8 cellular contexts compared by ENCODE assay signal in the genomic region with DNA sequence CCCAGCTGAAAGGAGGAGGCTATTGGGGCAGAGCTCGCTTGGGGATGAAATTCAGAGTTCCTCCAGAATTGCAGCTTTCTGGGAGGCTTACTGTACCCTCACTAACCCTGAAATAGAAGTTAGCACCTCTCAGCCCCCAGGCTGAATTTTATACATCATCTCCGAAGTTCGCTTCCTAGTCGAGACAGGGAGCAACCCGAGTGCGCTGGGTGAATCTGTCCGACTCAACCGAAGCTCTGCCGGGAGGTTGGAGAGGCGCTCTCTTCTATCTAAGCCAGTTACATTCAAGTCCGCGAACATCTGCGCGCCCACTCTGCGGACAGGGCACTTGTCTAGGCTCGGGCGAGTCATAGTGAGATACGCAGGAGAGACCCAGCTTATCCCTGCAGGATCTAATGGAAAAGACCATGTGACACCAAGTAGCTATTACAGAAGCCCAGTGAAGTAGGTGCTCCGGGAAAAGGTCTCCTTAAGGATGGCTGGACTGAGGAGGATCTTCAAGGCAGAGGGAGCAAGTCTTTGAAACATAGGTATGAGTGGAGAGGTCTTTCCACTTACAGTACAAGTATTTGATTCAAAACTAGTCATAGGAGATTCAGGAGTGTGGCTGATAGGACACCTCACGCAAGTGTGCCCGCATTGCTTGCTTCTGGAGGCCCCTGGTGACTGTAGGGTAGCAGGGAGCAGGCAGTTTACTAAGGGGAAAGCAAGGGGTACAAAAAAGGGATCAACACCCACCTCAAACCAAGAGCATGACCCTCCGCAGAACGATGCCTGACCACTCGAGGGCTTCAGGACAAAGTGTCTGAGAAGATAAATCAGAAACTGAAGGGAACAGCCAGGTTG. TPM values are rescaled to one million over a fixed set of nuclear protein-coding genes. Genes with fewer than 3 reads are reported as not detected.
DNase-seq lines count a peak whose midpoint lies in the region; ATAC-seq, FAIRE-seq and TF ChIP-seq lines count a peak whose summit lies in the region.

No MANE protein-coding gene starts in this region.

- no peaks in the 10 kb centered on the region for H3K79me1 ChIP-seq in H1 (ENCODE audit: low read depth, low read length)

- H2BK20ac ChIP-seq in H1 (ENCODE audit: low read length), result no peak overlapping the region

- H3K4ac ChIP-seq in H1 (replicated peaks; ENCODE audit: insufficient read length, low read depth, low read length), result no peak overlapping the region

- intact Hi-C loops in heart right ventricle (cut with DNase I), result loop anchor here in 9 of 10 donors (1.0 to 10.0 kb wide), 7 partner anchors 33 to 100 kb away; a partner anchor contains a TSS
- intact Hi-C loops in Right ventricle myocardium inferior (cut with DNase I), result no loop called here
- intact Hi-C loops in psoas muscle (cut with DNase I), result loop anchor here in 1 of 2 donors (5.0 kb wide), 1 partner anchor 43 kb away; no protein-coding TSS in a partner anchor
- intact Hi-C loops in lower leg skin (cut with DNase I; ENCODE audit: low total_unique reads), result no loop called here

- no peak overlapping the region for H2AK5ac ChIP-seq in H1 (ENCODE audit: low read depth, low read length)

- H3K14ac ChIP-seq in H1 (ENCODE audit: insufficient read length), result no peak overlapping the region

- H4K8ac ChIP-seq in H1 (ENCODE audit: extremely low read depth, insufficient read depth, low read length), result no peak overlapping the region; the same call in 1 of the 2 replicates

- H4K91ac ChIP-seq in H1 (replicated peaks; ENCODE audit: insufficient read length, low read length), result no peak overlapping the region

- H3K56ac ChIP-seq in H1 (replicated peaks; ENCODE audit: insufficient read length, low read depth, low read length), result no peak overlapping the region

- no peak for ATAC-seq in heart right ventricle
- ATAC-seq in Right ventricle myocardium inferior, result no peak
- no peak for ATAC-seq in psoas muscle
- ATAC-seq in GM21737 (IDR thresholded peaks at IDR 0.05; ENCODE audit: unreplicated experiment), result no peak

- TF ChIP-seq EP300 in H1 (IDR thresholded peaks at IDR 0.05; ENCODE audit: borderline replicate concordance in 1 of 2, low read depth in 2 of 2, low read length in 2 of 2), result no peak

- H3K9ac ChIP-seq in H1 (replicated peaks in 1 of 4; ENCODE audit: extremely low read depth in 1 of 4, low read depth in 3 of 4, low read length in 3 of 4), result no peak overlapping the region

- H3K9me3 ChIP-seq in heart right ventricle (no peaks in the 10 kb centered on the region), H1 (ENCODE audit: insufficient read depth in 2 of 2, low read depth in 1 of 2, low read length in 1 of 2) (no peaks in the 10 kb centered on the region), psoas muscle (no peaks in the 10 kb centered on the region)

- H4K5ac ChIP-seq in H1 (ENCODE audit: insufficient read length, low read depth, low read length), result no peak overlapping the region

- H3K36me3 ChIP-seq in heart right ventricle (no peaks in the 10 kb centered on the region), H1 (ENCODE audit: control insufficient read depth in 2 of 4, insufficient read depth in 4 of 4, low read length in 3 of 4) (no peaks in the 10 kb centered on the region), psoas muscle (ENCODE audit: insufficient read depth in 1 of 2, low read depth in 1 of 2) (no peaks in the 10 kb centered on the region)

- no peak overlapping the region for H2BK15ac ChIP-seq in H1 (ENCODE audit: low read length)

- H4K20me1 ChIP-seq in H1 (replicated peaks in 1 of 2; ENCODE audit: control insufficient read depth in 1 of 2, insufficient read depth in 2 of 2, low read length in 2 of 2), result peaks cover 3 to 5% of the 10 kb centered on the region in 2 experiments

- H3K79me2 ChIP-seq in H1 (ENCODE audit: control insufficient read depth in 1 of 2, insufficient read depth in 2 of 2, low read length in 2 of 2), result no peaks in the 10 kb centered on the region

- H3K23me2 ChIP-seq in H1 (ENCODE audit: low read depth, low read length), result peaks cover 41% of the 10 kb centered on the region

- no peak overlapping the region for H2BK12ac ChIP-seq in H1 (ENCODE audit: low read depth, low read length)

- 5 to 6% methylated on average over 24 of the region's 24 CpGs for WGBS in heart right ventricle, 2 donors
- WGBS in H1 (ENCODE audit: extremely low coverage in 1 of 2, insufficient coverage in 1 of 2, insufficient read length in 1 of 2, insufficient replicate concordance in 2 of 2, low coverage in 1 of 2, low lambda C conversion rate in 2 of 2, missing lambda C conversion rate in 1 of 2), 2 experiments, result 7% methylated on average over 24 of the region's 24 CpGs; no CpG with 5 or more reads in 1 of the 2 experiments
- 10 to 13% (median 11%) methylated on average over 24 of the region's 24 CpGs for WGBS in psoas muscle, 3 donors
- 4 to 5% methylated on average over 24 of the region's 24 CpGs for WGBS in lower leg skin, 2 donors

- H3K4me1 ChIP-seq in heart right ventricle (peaks cover 27 to 78% (median 72%) of the 10 kb centered on the region in 9 donors), H1 (replicated peaks in 1 of 4; ENCODE audit: control insufficient read depth in 3 of 4, insufficient read depth in 4 of 4, low read length in 3 of 4) (peaks cover 0 to 24% (median 13%) of the 10 kb centered on the region in 4 experiments; a peak in 6 of 7 replicates), psoas muscle (peaks cover 30% of the 10 kb centered on the region)

- POLR2A ChIA-PET in H1 (lab: Charles Lee; ENCODE audit: partially characterized antibody), result interaction anchor here (1.1 to 7.6 kb wide), 6 partner anchors 9 to 103 kb away, joined by 3 to 49 read pairs (median 14); no protein-coding TSS in a partner anchor

- H3K4me3 ChIP-seq in heart right ventricle, result peak overlapping the region; percentile 0 to 91 (median 70)
- peak overlapping the region; percentile 54 to 89 (median 82) for H3K4me3 ChIP-seq in H1 (ENCODE audit: extremely low read depth in 1 of 4, insufficient read depth in 2 of 4, low read depth in 3 of 4, low read length in 4 of 4)
- peak overlapping the region; percentile 77 for H3K4me3 ChIP-seq in psoas muscle
- no peak overlapping the region for H3K4me3 ChIP-seq in lower leg skin (ENCODE audit: low read depth, poor library complexity, severe bottlenecking)

- H3K27me3 ChIP-seq in heart right ventricle, result peaks cover 0 to 86% (median 17%) of the 10 kb centered on the region in 7 donors
- H3K27me3 ChIP-seq in H1 (replicated peaks in 1 of 4; ENCODE audit: control insufficient read depth in 3 of 4, extremely low read depth in 1 of 4, insufficient read depth in 3 of 4, low read length in 3 of 4), result peaks cover 30 to 54% (median 51%) of the 10 kb centered on the region in 4 experiments
- peaks cover 0 to 31% (median 7%) of the 10 kb centered on the region in 3 donors for H3K27me3 ChIP-seq in psoas muscle (ENCODE audit: insufficient read depth in 3 of 3, low read length in 2 of 3)

- CTCF ChIA-PET in H1 (lab: Charles Lee; ENCODE audit: partially characterized antibody), result interaction anchor here (0.8 to 2.3 kb wide), 10 partner anchors 9 to 109 kb away, joined by 3 to 10 read pairs (median 4); no protein-coding TSS in a partner anchor

- TF ChIP-seq CTCF in heart right ventricle (IDR thresholded peaks at IDR 0.05) (no peak), H1 (IDR thresholded peaks at IDR 0.05; ENCODE audit: control extremely low read depth in 1 of 3, insufficient read depth in 1 of 3, low read depth in 1 of 3, low read length in 3 of 3) (no peak), psoas muscle (IDR thresholded peaks at IDR 0.05) (no peak), lower leg skin (IDR thresholded peaks at IDR 0.05) (no peak)

- no peak overlapping the region for H2BK5ac ChIP-seq in H1 (ENCODE audit: low read depth, low read length)

- H3K27ac ChIP-seq in heart right ventricle, result peak overlapping the region in 1 of 10 donors; percentile 4
- H3K27ac ChIP-seq in H1 (ENCODE audit: low read depth, low read length), result no peak overlapping the region
- no peak overlapping the region for H3K27ac ChIP-seq in psoas muscle

- H2BK120ac ChIP-seq in H1 (replicated peaks; ENCODE audit: low read depth, low read length), result no peak overlapping the region

- H3K23ac ChIP-seq in H1 (ENCODE audit: insufficient read length), result no peak overlapping the region

- no peak for FAIRE-seq in H1 (lab: Jason Lieb, UNC)

- H3K4me2 ChIP-seq in H1 (ENCODE audit: insufficient read depth in 1 of 2, low read depth in 2 of 2, low read length in 2 of 2), result peak overlapping the region; percentile 88 to 93

- no peak for TF ChIP-seq RAD21 in H1 (IDR thresholded peaks at IDR 0.05 in 1 of 2, conservative IDR thresholded peaks at IDR 0.05 in 1 of 2; ENCODE audit: low read depth in 2 of 2, low read length in 2 of 2)

- TF ChIP-seq POLR2A in H1 (IDR thresholded peaks at IDR 0.05; ENCODE audit: control extremely low read depth in 1 of 2, low read depth in 2 of 2, low read length in 2 of 2) (no peak), lower leg skin (IDR thresholded peaks at IDR 0.05) (no peak)

- no peak overlapping the region for H3K18ac ChIP-seq in H1 (ENCODE audit: extremely low read depth, low read length)

- no peak overlapping the region for H2AFZ ChIP-seq in H1 (ENCODE audit: low read length)

- DNase-seq in heart right ventricle, result no peak
- DNase-seq in Right ventricle myocardium inferior (ENCODE audit: missing footprints), result no peak
- DNase-seq in SK-N-DZ (ENCODE audit: low spot score), result peak; percentile 52
- peak in 1 of 2 experiments; percentile 55 for DNase-seq in H1 (ENCODE audit: low read depth in 1 of 2, low spot score in 2 of 2)
- peak in 1 of 2 donors; percentile 34 for DNase-seq in psoas muscle
- DNase-seq in lower leg skin (ENCODE audit: low spot score in 2 of 2), result no peak
- DNase-seq in activated gamma-delta T cell treated with Interleukin-2 at 50 U/mL for 16 hours, result no peak

RNA-seq across cellular contexts. Expression of a gene that starts 0.7 kb away (rescaled TPM):
- total RNA-seq in heart right ventricle (under 1 TPM in 5 of 10 donors, not detected in 5; 0.17 to 0.52 (median 0.38) TPM), Right ventricle myocardium inferior (not detected), psoas muscle (under 1 TPM in 1 of 4 donors, not detected in 3; 0.30 TPM), lower leg skin (not detected)
- polyA plus RNA-seq in heart right ventricle (1 to 10 TPM in 1 of 2 donors, under 1 TPM in 1; 0.91 to 1.5 TPM), H1 (2011; rRNA removed) (0.20 and 0.55 TPM in 2 replicates), psoas muscle (under 1 TPM in 1 of 3 donors, not detected in 2; 0.10 TPM)
- polyA plus RNA-seq in SK-N-DZ (2014; cell fraction: cytosol; rRNA removed), result 2.8 and 5.1 TPM in 2 replicates
- polyA plus RNA-seq in SK-N-DZ (2014; cell fraction: nucleus; rRNA removed), result 3.8 and 5.2 TPM in 2 replicates
- 0.32 and 0.69 TPM in 2 replicates for total RNA-seq in H1 (2021; fragmentation: NEBNext Ultra II Directional; extraction: Animal tissue kit (Norgen Biotek cat#: 25700))
- polyA plus RNA-seq in H1 (2011; cell fraction: cytosol; rRNA removed), result 0.30 TPM
- 1.2 TPM for polyA plus RNA-seq in H1 (2011; cell fraction: nucleus; rRNA removed)
- 0.23 to 0.66 TPM (median 0.48 TPM) in 4 replicates for polyA plus RNA-seq in H1 (2012, experiment 1 of 2)
- polyA plus RNA-seq in H1 (2012, experiment 2 of 2), result 0.22 TPM
- 0.41 TPM for polyA plus RNA-seq in H1 (2013, experiment 1 of 2)
- polyA plus RNA-seq in H1 (2013, experiment 2 of 2), result 0.15 TPM
- 0.09 TPM in 1 of 2 replicates, not detected in the other for polyA minus RNA-seq in H1 (2011; rRNA and poly(A)+ RNA removed)
- polyA minus RNA-seq in H1 (2011; cell fraction: cytosol; rRNA and poly(A)+ RNA removed), result not detected
- polyA minus RNA-seq in H1 (2011; cell fraction: nucleus; rRNA and poly(A)+ RNA removed), result not detected

RNA-seq across cellular contexts. Expression of a gene that starts 6.3 kb away (rescaled TPM):
- not detected for total RNA-seq in heart right ventricle
- under 1 TPM in 1 of 2 donors, not detected in 1; 0.09 TPM for polyA plus RNA-seq in heart right ventricle
- total RNA-seq in Right ventricle myocardium inferior, result not detected
- polyA plus RNA-seq in SK-N-DZ (2014; cell fraction: cytosol; rRNA removed), result not detected in 2 replicates
- polyA plus RNA-seq in SK-N-DZ (2014; cell fraction: nucleus; rRNA removed), result not detected in 2 replicates
- total RNA-seq in H1 (2021; fragmentation: NEBNext Ultra II Directional; extraction: Animal tissue kit (Norgen Biotek cat#: 25700)), result not detected in 2 replicates
- 0.26 and 0.55 TPM in 2 replicates for polyA plus RNA-seq in H1 (2011; rRNA removed)
- polyA plus RNA-seq in H1 (2011; cell fraction: cytosol; rRNA removed), result 0.17 TPM
- 0.40 TPM for polyA plus RNA-seq in H1 (2011; cell fraction: nucleus; rRNA removed)
- polyA plus RNA-seq in H1 (2012, experiment 1 of 2), result 0.17 to 0.50 TPM (median 0.31 TPM) in 4 replicates
- polyA plus RNA-seq in H1 (2012, experiment 2 of 2), result 0.16 TPM
- 0.34 TPM for polyA plus RNA-seq in H1 (2013, experiment 1 of 2)
- polyA plus RNA-seq in H1 (2013, experiment 2 of 2), result 0.07 TPM
- 0.09 and 0.27 TPM in 2 replicates for polyA minus RNA-seq in H1 (2011; rRNA and poly(A)+ RNA removed)
- polyA minus RNA-seq in H1 (2011; cell fraction: cytosol; rRNA and poly(A)+ RNA removed), result not detected
- not detected for polyA minus RNA-seq in H1 (2011; cell fraction: nucleus; rRNA and poly(A)+ RNA removed)
- not detected for total RNA-seq in psoas muscle
- polyA plus RNA-seq in psoas muscle, result under 1 TPM in 1 of 3 donors, not detected in 2; 0.42 TPM
- total RNA-seq in lower leg skin, result 100 to 1,000 TPM in 1 of 4 donors, 10 to 100 TPM in 3; 73.8 to 143 (median 88.2) TPM

RNA-seq across cellular contexts. Expression of a gene that starts 27.6 kb away (rescaled TPM):
- total RNA-seq in heart right ventricle, result 100 to 1,000 TPM in 6 of 10 donors, 10 to 100 TPM in 4; 37.4 to 154 (median 112) TPM
- 100 to 1,000 TPM; 112 to 135 TPM for polyA plus RNA-seq in heart right ventricle
- total RNA-seq in Right ventricle myocardium inferior, result 124 TPM
- polyA plus RNA-seq in SK-N-DZ (2014; cell fraction: cytosol; rRNA removed), result 8.1 and 24.4 TPM in 2 replicates
- polyA plus RNA-seq in SK-N-DZ (2014; cell fraction: nucleus; rRNA removed), result 10.2 and 34.8 TPM in 2 replicates
- 38.0 and 39.9 TPM in 2 replicates for total RNA-seq in H1 (2021; fragmentation: NEBNext Ultra II Directional; extraction: Animal tissue kit (Norgen Biotek cat#: 25700))
- polyA plus RNA-seq in H1 (2011; rRNA removed), result 9.6 and 17.3 TPM in 2 replicates
- polyA plus RNA-seq in H1 (2011; cell fraction: cytosol; rRNA removed), result 5.5 TPM
- 50.0 TPM for polyA plus RNA-seq in H1 (2011; cell fraction: nucleus; rRNA removed)
- polyA plus RNA-seq in H1 (2012, experiment 1 of 2), result 17.3 to 26.6 TPM (median 24.0 TPM) in 4 replicates
- 19.6 TPM for polyA plus RNA-seq in H1 (2012, experiment 2 of 2)
- polyA plus RNA-seq in H1 (2013, experiment 1 of 2), result 14.4 TPM
- polyA plus RNA-seq in H1 (2013, experiment 2 of 2), result 14.0 TPM
- 17.2 and 17.7 TPM in 2 replicates for polyA minus RNA-seq in H1 (2011; rRNA and poly(A)+ RNA removed)
- 17.4 TPM for polyA minus RNA-seq in H1 (2011; cell fraction: cytosol; rRNA and poly(A)+ RNA removed)
- 26.4 TPM for polyA minus RNA-seq in H1 (2011; cell fraction: nucleus; rRNA and poly(A)+ RNA removed)
- 100 to 1,000 TPM in 3 of 4 donors, 10 to 100 TPM in 1; 48.9 to 278 (median 166) TPM for total RNA-seq in psoas muscle
- 100 to 1,000 TPM; 133 to 173 (median 145) TPM for polyA plus RNA-seq in psoas muscle
- 100 to 1,000 TPM; 197 to 545 (median 266) TPM for total RNA-seq in lower leg skin

RNA-seq across cellular contexts. Expression of a gene that starts 37.1 kb away (rescaled TPM):
- total RNA-seq in heart right ventricle (not detected), Right ventricle myocardium inferior (not detected), psoas muscle (not detected), lower leg skin (100 to 1,000 TPM; 131 to 246 (median 157) TPM)
- polyA plus RNA-seq in heart right ventricle (not detected), H1 (2011; rRNA removed) (0.82 and 0.86 TPM in 2 replicates), psoas muscle (not detected)
- not detected in 2 replicates for polyA plus RNA-seq in SK-N-DZ (2014; cell fraction: cytosol; rRNA removed)
- not detected in 2 replicates for polyA plus RNA-seq in SK-N-DZ (2014; cell fraction: nucleus; rRNA removed)
- total RNA-seq in H1 (2021; fragmentation: NEBNext Ultra II Directional; extraction: Animal tissue kit (Norgen Biotek cat#: 25700)), result not detected in 2 replicates
- 0.45 TPM for polyA plus RNA-seq in H1 (2011; cell fraction: cytosol; rRNA removed)
- 0.88 TPM for polyA plus RNA-seq in H1 (2011; cell fraction: nucleus; rRNA removed)
- polyA plus RNA-seq in H1 (2012, experiment 1 of 2), result 0.48 to 1.3 TPM (median 0.92 TPM) in 4 replicates
- polyA plus RNA-seq in H1 (2012, experiment 2 of 2), result 0.96 TPM
- 0.12 TPM for polyA plus RNA-seq in H1 (2013, experiment 1 of 2)
- 0.26 TPM for polyA plus RNA-seq in H1 (2013, experiment 2 of 2)
- polyA minus RNA-seq in H1 (2011; rRNA and poly(A)+ RNA removed), result 0.41 and 0.82 TPM in 2 replicates
- not detected for polyA minus RNA-seq in H1 (2011; cell fraction: cytosol; rRNA and poly(A)+ RNA removed)
- polyA minus RNA-seq in H1 (2011; cell fraction: nucleus; rRNA and poly(A)+ RNA removed), result not detected

RNA-seq across cellular contexts. Expression of a gene that starts 38.2 kb away (rescaled TPM):
- 10 to 100 TPM; 46.8 to 67.8 (median 62.7) TPM for total RNA-seq in heart right ventricle
- polyA plus RNA-seq in heart right ventricle, result 10 to 100 TPM; 49.0 to 54.3 TPM
- 56.6 TPM for total RNA-seq in Right ventricle myocardium inferior
- polyA plus RNA-seq in SK-N-DZ (2014; cell fraction: cytosol; rRNA removed), result 20.2 and 21.1 TPM in 2 replicates
- 33.0 and 65.8 TPM in 2 replicates for polyA plus RNA-seq in SK-N-DZ (2014; cell fraction: nucleus; rRNA removed)
- 19.0 and 20.5 TPM in 2 replicates for total RNA-seq in H1 (2021; fragmentation: NEBNext Ultra II Directional; extraction: Animal tissue kit (Norgen Biotek cat#: 25700))
- 19.3 and 25.2 TPM in 2 replicates for polyA plus RNA-seq in H1 (2011; rRNA removed)
- polyA plus RNA-seq in H1 (2011; cell fraction: cytosol; rRNA removed), result 20.4 TPM
- polyA plus RNA-seq in H1 (2011; cell fraction: nucleus; rRNA removed), result 33.7 TPM
- polyA plus RNA-seq in H1 (2012, experiment 1 of 2), result 26.5 to 28.0 TPM (median 26.9 TPM) in 4 replicates
- polyA plus RNA-seq in H1 (2012, experiment 2 of 2), result 28.6 TPM
- polyA plus RNA-seq in H1 (2013, experiment 1 of 2), result 27.3 TPM
- polyA plus RNA-seq in H1 (2013, experiment 2 of 2), result 25.2 TPM
- 5.5 and 6.8 TPM in 2 replicates for polyA minus RNA-seq in H1 (2011; rRNA and poly(A)+ RNA removed)
- polyA minus RNA-seq in H1 (2011; cell fraction: cytosol; rRNA and poly(A)+ RNA removed), result 5.7 TPM
- polyA minus RNA-seq in H1 (2011; cell fraction: nucleus; rRNA and poly(A)+ RNA removed), result 16.5 TPM
- total RNA-seq in psoas muscle, result 10 to 100 TPM; 39.7 to 59.2 (median 49.8) TPM
- 10 to 100 TPM; 33.2 to 49.5 (median 35.2) TPM for polyA plus RNA-seq in psoas muscle
- total RNA-seq in lower leg skin, result 10 to 100 TPM; 43.5 to 58.9 (median 49.3) TPM

Comparison
In these comparisons a context has a peak if more than half of its experiments do, and no peak if none do; other contexts are left out.
1. intact Hi-C loops: an anchor here in heart right ventricle (1.0 to 10.0 kb wide); none called in Right ventricle myocardium inferior and lower leg skin.
2. RNA of a gene that starts 6.3 kb away (total RNA-seq): 73.8 to 143 TPM in lower leg skin; not detected in H1, not detected in psoas muscle, not detected in heart right ventricle and not detected in Right ventricle myocardium inferior (single experiment); every median in the first group is over 10 times any median in the second.